In genomic region chr12:120562906-120563305, GRCh38 we compare ENCODE assay signal across 24 cellular contexts. TPM values are rescaled to one million over a fixed set of nuclear protein-coding genes. Genes with fewer than 3 reads are reported as not detected.
DNase-seq lines count a peak whose midpoint lies in the region; ATAC-seq and TF ChIP-seq lines count a peak whose summit lies in the region.
"Had no signal": no experiment of that assay in that cellular context is flagged by ENCODE, and none has a peak within 500 bp of the region (broad histone marks: within the 10 kb centered on the region; RNA-seq: fewer than 3 reads in every experiment).

No MANE protein-coding gene starts in this region.

- TF ChIP-seq CTCF in CD4-positive, alpha-beta T cell (IDR thresholded peaks at IDR 0.05) = no peak
- TF ChIP-seq CTCF in heart right ventricle (IDR thresholded peaks at IDR 0.05) (no peak), sigmoid colon (IDR thresholded peaks at IDR 0.05) (no peak)

- no peak for DNase-seq in CD4-positive, alpha-beta T cell
- no peak for DNase-seq in activated T-helper 1 cell treated with anti-CD3 and anti-CD28 coated beads, Interleukin-12 subunit alpha, Interleukin-12 subunit beta, Interleukin-2, Interleukin-4 antibody, amounts not matched to agents 30 ng/mL and 10 ng/mL and 1 ng/mL, durations not matched to agents 14 hours and 24 hours and 36 hours (ENCODE audit: low spot score)
- DNase-seq in heart right ventricle (peak; percentile 27 to 29), sigmoid colon (peak; percentile 74), caudate nucleus (lab: John Stamatoyannopoulos, UW) (no peak), NCI-H2107 (lab: John Stamatoyannopoulos, UW) (no peak)
- DNase-seq: activated B cell treated with CpG ODN at 0.5 μM for 24 hours; activated effector memory CD4-positive, alpha-beta T cell treated with Interleukin-2 at 50 U/mL for 16 hours; body of pancreas; effector CD4-positive, alpha-beta T cell; naive B cell; NCI-H1105 treated with DMSO at 0.1 percent for 48 hours; NCI-H2081; NCI-H226; stimulated activated CD8-positive, alpha-beta memory T cell treated with anti-CD3 and anti-CD28 coated beads, Interleukin-4, amount 100 ng/mL, for 48 hours; T-cell had no signal

- 63 to 64% methylated on average over 8 of the region's 8 CpGs for WGBS in heart right ventricle, 2 donors
- 89 to 90% methylated on average over 8 of the region's 8 CpGs for WGBS in sigmoid colon, 2 donors

- TF ChIP-seq POLR2A in sigmoid colon (IDR thresholded peaks at IDR 0.05) = no peak

- peaks cover 82% of the 10 kb centered on the region for H3K36me3 Mint-ChIP-seq in CD4-positive, alpha-beta T cell (ENCODE audit: low read depth)
- peaks cover 47% of the 10 kb centered on the region for H3K36me3 Mint-ChIP-seq in activated T-helper 1 cell treated with anti-CD3 and anti-CD28 coated beads, Interleukin-12 subunit alpha, Interleukin-12 subunit beta, Interleukin-2, Interleukin-4 antibody, amounts not matched to agents 30 ng/mL and 10 ng/mL and 1 ng/mL, durations not matched to agents 14 hours and 24 hours and 36 hours (ENCODE audit: low read depth)

- no peaks in the 10 kb centered on the region for H3K9me3 Mint-ChIP-seq in CD4-positive, alpha-beta T cell
- no peaks in the 10 kb centered on the region for H3K9me3 Mint-ChIP-seq in activated T-helper 1 cell treated with anti-CD3 and anti-CD28 coated beads, Interleukin-12 subunit alpha, Interleukin-12 subunit beta, Interleukin-2, Interleukin-4 antibody, amounts not matched to agents 30 ng/mL and 10 ng/mL and 1 ng/mL, durations not matched to agents 14 hours and 24 hours and 36 hours
- H3K9me3 Mint-ChIP-seq: activated B cell treated with CpG ODN at 0.5 μM for 24 hours, memory B cell, naive B cell, T-cell had no signal

- no peaks in the 10 kb centered on the region for H3K9me3 ChIP-seq in CD4-positive, alpha-beta T cell (ENCODE audit: control insufficient read depth, low read length)
- H3K9me3 ChIP-seq in heart right ventricle = no peaks in the 10 kb centered on the region
- H3K9me3 ChIP-seq in sigmoid colon = no peaks in the 10 kb centered on the region
- H3K9me3 ChIP-seq: adrenal gland, body of pancreas had no signal

- intact Hi-C loops in CD4-positive, alpha-beta T cell (cut with DNase I, micrococcal nuclease) = no loop called here
- intact Hi-C loops in activated T-helper 1 cell treated with anti-CD3 and anti-CD28 coated beads, Interleukin-12 subunit alpha, Interleukin-12 subunit beta, Interleukin-2, Interleukin-4 antibody, amounts not matched to agents 30 ng/mL and 10 ng/mL and 1 ng/mL, durations not matched to agents 14 hours and 24 hours and 36 hours (cut with micrococcal nuclease) = no loop called here
- intact Hi-C loops in heart right ventricle (cut with DNase I) = no loop called here
- intact Hi-C loops in sigmoid colon (cut with DNase I) = no loop called here

- H3K4me3 Mint-ChIP-seq in CD4-positive, alpha-beta T cell = no peak overlapping the region
- no peak overlapping the region for H3K4me3 Mint-ChIP-seq in activated T-helper 1 cell treated with anti-CD3 and anti-CD28 coated beads, Interleukin-12 subunit alpha, Interleukin-12 subunit beta, Interleukin-2, Interleukin-4 antibody, amounts not matched to agents 30 ng/mL and 10 ng/mL and 1 ng/mL, durations not matched to agents 14 hours and 24 hours and 36 hours
- H3K4me3 Mint-ChIP-seq: activated B cell treated with CpG ODN at 0.5 μM for 24 hours, memory B cell, naive B cell, T-cell had no signal

- no peak overlapping the region for H3K27ac ChIP-seq in CD4-positive, alpha-beta T cell (ENCODE audit: low read depth, low read length)
- H3K27ac ChIP-seq in heart right ventricle (peak overlapping the region; percentile 41 to 76 (median 57)), sigmoid colon (peak overlapping the region; percentile 68 to 84 (median 76)), caudate nucleus (ENCODE audit: low read depth, low read length) (no peak overlapping the region)
- H3K27ac ChIP-seq: body of pancreas, C4-2B, epithelial cell of prostate, skin epidermis had no signal

- H3K36me3 ChIP-seq in heart right ventricle (peaks cover 0 to 100% (median 84%) of the 10 kb centered on the region in 9 donors), sigmoid colon (peaks cover 51 to 97% (median 75%) of the 10 kb centered on the region in 4 donors)

- POLR2A ChIA-PET in CD4-positive, alpha-beta T cell (lab: Charles Lee) = interaction anchor here (1.5 to 2.0 kb wide), 2 partner anchors 19 to 34 kb away, joined by 4 read pairs; partner anchors contain the start of genes COQ5 and POP5

- H3K4me1 ChIP-seq in heart right ventricle = peaks cover 0 to 24% (median 5%) of the 10 kb centered on the region in 9 donors
- peaks cover 0 to 28% (median 18%) of the 10 kb centered on the region in 4 donors for H3K4me1 ChIP-seq in sigmoid colon
- H3K4me1 ChIP-seq: body of pancreas had no signal

- no peaks in the 10 kb centered on the region for H3K4me1 Mint-ChIP-seq in CD4-positive, alpha-beta T cell (ENCODE audit: low read depth)
- no peaks in the 10 kb centered on the region for H3K4me1 Mint-ChIP-seq in activated T-helper 1 cell treated with anti-CD3 and anti-CD28 coated beads, Interleukin-12 subunit alpha, Interleukin-12 subunit beta, Interleukin-2, Interleukin-4 antibody, amounts not matched to agents 30 ng/mL and 10 ng/mL and 1 ng/mL, durations not matched to agents 14 hours and 24 hours and 36 hours (ENCODE audit: low read depth)
- H3K4me1 Mint-ChIP-seq: activated B cell treated with CpG ODN at 0.5 μM for 24 hours, memory B cell, naive B cell had no signal

- CTCF ChIA-PET in CD4-positive, alpha-beta T cell (lab: Charles Lee) = no interaction called here

- no peaks in the 10 kb centered on the region for H3K27me3 Mint-ChIP-seq in CD4-positive, alpha-beta T cell
- no peaks in the 10 kb centered on the region for H3K27me3 Mint-ChIP-seq in activated T-helper 1 cell treated with anti-CD3 and anti-CD28 coated beads, Interleukin-12 subunit alpha, Interleukin-12 subunit beta, Interleukin-2, Interleukin-4 antibody, amounts not matched to agents 30 ng/mL and 10 ng/mL and 1 ng/mL, durations not matched to agents 14 hours and 24 hours and 36 hours (ENCODE audit: insufficient read depth)
- H3K27me3 Mint-ChIP-seq: activated B cell treated with CpG ODN at 0.5 μM for 24 hours, memory B cell, naive B cell, progenitor cell of endocrine pancreas, T-cell had no signal

- peak overlapping the region; percentile 30 for H3K27ac Mint-ChIP-seq in CD4-positive, alpha-beta T cell
- peak overlapping the region; percentile 7 for H3K27ac Mint-ChIP-seq in activated T-helper 1 cell treated with anti-CD3 and anti-CD28 coated beads, Interleukin-12 subunit alpha, Interleukin-12 subunit beta, Interleukin-2, Interleukin-4 antibody, amounts not matched to agents 30 ng/mL and 10 ng/mL and 1 ng/mL, durations not matched to agents 14 hours and 24 hours and 36 hours
- H3K27ac Mint-ChIP-seq: activated B cell treated with CpG ODN at 0.5 μM for 24 hours, memory B cell, progenitor cell of endocrine pancreas had no signal

- H3K4me3 ChIP-seq in heart right ventricle = no peak overlapping the region
- H3K4me3 ChIP-seq in sigmoid colon = no peak overlapping the region
- H3K4me3 ChIP-seq: adrenal gland, body of pancreas, K562, skin epidermis had no signal

- peak in 2 of 4 donors; percentile 2 to 57 for TF ChIP-seq EP300 in sigmoid colon (IDR thresholded peaks at IDR 0.05)

- no peak for ATAC-seq in CD4-positive, alpha-beta T cell (ENCODE audit: poor library complexity)
- peak in 7 of 8 donors; percentile 58 to 97 (median 85) for ATAC-seq in heart right ventricle
- ATAC-seq in GM21619 (IDR thresholded peaks at IDR 0.05; ENCODE audit: unreplicated experiment) = no peak
- ATAC-seq: body of pancreas, K562, T-cell had no signal

- H3K27me3 ChIP-seq in CD4-positive, alpha-beta T cell (ENCODE audit: control insufficient read depth, insufficient read depth, low read length) = no peaks in the 10 kb centered on the region
- H3K27me3 ChIP-seq in heart right ventricle (no peaks in the 10 kb centered on the region), sigmoid colon (no peaks in the 10 kb centered on the region)
- H3K27me3 ChIP-seq: adrenal gland, body of pancreas had no signal

RNA-seq across cellular contexts. Expression of gene POP5, which starts 18.3 kb away (rescaled TPM):
- 10 to 100 TPM; 17.9 to 22.0 TPM for total RNA-seq in CD4-positive, alpha-beta T cell
- 83.3 and 85.0 TPM in 2 replicates for total RNA-seq in activated T-helper 1 cell treated with anti-CD3 and anti-CD28 coated beads, Interleukin-12 subunit alpha, Interleukin-12 subunit beta, Interleukin-2, Interleukin-4 antibody, amounts not matched to agents 30 ng/mL and 10 ng/mL and 1 ng/mL, durations not matched to agents 14 hours and 24 hours and 36 hours
- total RNA-seq in heart right ventricle (10 to 100 TPM; 21.1 to 49.9 (median 36.9) TPM), sigmoid colon (10 to 100 TPM; 21.0 to 33.4 (median 25.2) TPM)
- polyA plus RNA-seq in heart right ventricle (10 to 100 TPM; 31.7 to 59.6 TPM), sigmoid colon (10 to 100 TPM; 27.6 to 58.0 (median 28.4) TPM)

RNA-seq across cellular contexts. Expression of gene RNF10, which starts 28.8 kb away (rescaled TPM):
- total RNA-seq in CD4-positive, alpha-beta T cell = 100 to 1,000 TPM; 441 to 446 TPM
- total RNA-seq in activated T-helper 1 cell treated with anti-CD3 and anti-CD28 coated beads, Interleukin-12 subunit alpha, Interleukin-12 subunit beta, Interleukin-2, Interleukin-4 antibody, amounts not matched to agents 30 ng/mL and 10 ng/mL and 1 ng/mL, durations not matched to agents 14 hours and 24 hours and 36 hours = 170 and 181 TPM in 2 replicates
- total RNA-seq in heart right ventricle (100 to 1,000 TPM; 228 to 359 (median 271) TPM), sigmoid colon (100 to 1,000 TPM; 106 to 165 (median 110) TPM)
- polyA plus RNA-seq in heart right ventricle (100 to 1,000 TPM; 218 to 778 TPM), sigmoid colon (100 to 1,000 TPM; 115 to 177 (median 141) TPM)

RNA-seq across cellular contexts. Expression of gene COQ5, which starts 33.9 kb away (rescaled TPM):
- total RNA-seq in CD4-positive, alpha-beta T cell = 1 to 10 TPM; 6.9 to 7.1 TPM
- total RNA-seq in activated T-helper 1 cell treated with anti-CD3 and anti-CD28 coated beads, Interleukin-12 subunit alpha, Interleukin-12 subunit beta, Interleukin-2, Interleukin-4 antibody, amounts not matched to agents 30 ng/mL and 10 ng/mL and 1 ng/mL, durations not matched to agents 14 hours and 24 hours and 36 hours = 27.8 and 29.8 TPM in 2 replicates
- 10 to 100 TPM; 32.0 to 56.0 (median 43.6) TPM for total RNA-seq in heart right ventricle
- 10 to 100 TPM; 32.5 to 64.5 TPM for polyA plus RNA-seq in heart right ventricle
- 10 to 100 TPM; 17.4 to 29.4 (median 26.4) TPM for total RNA-seq in sigmoid colon
- 10 to 100 TPM; 29.2 to 62.9 (median 38.4) TPM for polyA plus RNA-seq in sigmoid colon

Comparison
In these comparisons a context has a peak if more than half of its experiments do, and no peak if none do; other contexts are left out.
1. ATAC-seq: peak in heart right ventricle (7 of 8); none in CD4-positive, alpha-beta T cell (single experiment) and GM21619 (single experiment).
2. DNase-seq: peak in heart right ventricle (2 of 2) and sigmoid colon (single experiment); none in CD4-positive, alpha-beta T cell (0 of 10), activated T-helper 1 cell treated with anti-CD3 and anti-CD28 coated beads, Interleukin-12 subunit alpha, Interleukin-12 subunit beta, Interleukin-2, Interleukin-4 antibody, amounts not matched to agents 30 ng/mL and 10 ng/mL and 1 ng/mL, durations not matched to agents 14 hours and 24 hours and 36 hours (single experiment), caudate nucleus (0 of 61) and NCI-H2107 (single experiment).
3. H3K27ac ChIP-seq: peak in heart right ventricle (10 of 10) and sigmoid colon (4 of 4); none in CD4-positive, alpha-beta T cell (single experiment) and caudate nucleus (single experiment).